9 cellular contexts compared by ENCODE assay signal in the genomic region with DNA sequence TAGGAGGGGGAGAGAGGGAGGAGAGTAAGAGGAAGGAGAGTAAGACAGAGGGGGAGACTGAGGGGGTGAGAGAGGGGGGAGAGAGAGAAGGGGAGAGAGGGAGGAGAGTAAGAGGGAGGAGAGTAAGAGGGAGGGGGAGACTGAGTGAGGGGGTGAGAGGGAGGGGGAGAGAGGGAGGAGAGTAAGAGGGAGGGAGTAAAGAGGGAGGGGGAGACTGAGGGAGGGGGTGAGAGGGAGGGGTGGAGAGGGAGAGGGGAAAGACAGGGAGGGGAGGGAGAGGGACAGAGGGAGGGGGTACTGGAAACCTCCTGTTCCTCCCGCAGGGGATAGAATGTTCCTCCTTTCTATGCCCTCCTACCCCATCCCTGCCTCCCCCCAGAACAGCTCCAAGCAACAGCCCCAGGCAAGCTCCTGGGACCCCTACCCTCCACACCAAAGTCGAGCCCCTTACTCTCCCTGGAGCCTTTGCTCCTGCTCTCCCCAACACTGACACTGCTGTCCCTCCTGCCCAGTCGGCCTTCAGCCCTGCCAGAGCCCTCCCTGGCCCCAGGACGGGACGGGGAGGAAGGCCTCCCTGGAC. TPM values are rescaled to one million over a fixed set of nuclear protein-coding genes. Genes with fewer than 3 reads are reported as not detected.
A peak's percentile ranks its signal among the peaks of the same experiment; 100 is the strongest.
DNase-seq lines count a peak whose midpoint lies in the region; ATAC-seq, FAIRE-seq and TF ChIP-seq lines count a peak whose summit lies in the region.
"Not testable (repeated sequence)": the region's sequence is repeated elsewhere in the genome, so short reads cannot be mapped to it uniquely, and the experiment has no call there.
"Had no signal": no experiment of that assay in that cellular context is flagged by ENCODE, and none has a peak within 500 bp of the region (broad histone marks: within the 10 kb centered on the region; RNA-seq: fewer than 3 reads in every experiment).

No MANE protein-coding gene starts in this region.

- not testable (repeated sequence) for H3K36me3 ChIP-seq in SK-N-MC (ENCODE audit: insufficient read depth, low read length); pancreas

- not testable (repeated sequence) for H3K27me3 Mint-ChIP-seq in CD14-positive monocyte (ENCODE audit: low read depth in 3 of 3); brain

- 17 to 18% methylated on average over 3 to 4 of the region's 5 CpGs for WGBS in pancreas, 2 donors

- peak overlapping the region; percentile 33 for H3K4me3 ChIP-seq in SK-N-MC
- not testable (repeated sequence) for H3K4me3 ChIP-seq in fibroblast of mammary gland (ENCODE audit: control insufficient read depth, low read depth, low read length); pancreas

- H3K27me3 ChIP-seq in pancreas = not testable (repeated sequence)

- intact Hi-C loops in CD14-positive monocyte (cut with micrococcal nuclease); pancreas (cut with DNase I): not testable (repeated sequence)

- H3K27ac ChIP-seq in SK-N-MC = not testable (repeated sequence)
- H3K27ac ChIP-seq in pancreas (peak overlapping the region in 1 of 4 donors; percentile 18), substantia nigra (ENCODE audit: low read depth, low read length, poor library complexity, severe bottlenecking) (peak overlapping the region; percentile 74)

- H3K4me1 ChIP-seq in pancreas = not testable (repeated sequence)

- H3K4me1 Mint-ChIP-seq in CD14-positive monocyte, brain: not testable (repeated sequence)

- FAIRE-seq in pancreas (lab: Jason Lieb, UNC) = not testable (repeated sequence)

- peak; percentile 45 for DNase-seq in CD14-positive monocyte (ENCODE audit: low spot score)
- peak; percentile 8 for DNase-seq in HK-2 (ENCODE audit: unreplicated experiment)
- DNase-seq in SK-N-MC (ENCODE audit: low read depth, low spot score) = peak; percentile 74
- DNase-seq in fibroblast of mammary gland (ENCODE audit: low read depth) = peak; percentile 55
- peak; percentile 60 for DNase-seq in kidney tubule cell (ENCODE audit: low spot score)
- peak in 4 of 6 donors; percentile 5 to 63 (median 30) for DNase-seq in pancreas
- not testable (repeated sequence) for DNase-seq in substantia nigra (lab: John Stamatoyannopoulos, UW)

- H3K27ac Mint-ChIP-seq in CD14-positive monocyte (peak overlapping the region; percentile 73 to 90 (median 83)), brain (peak overlapping the region in 3 of 5 experiments; percentile 77 to 89 (median 88))

- not testable (repeated sequence) for H3K36me3 Mint-ChIP-seq in CD14-positive monocyte, brain

- ATAC-seq in pancreas = peak in 1 of 4 donors; percentile 15

- not testable (repeated sequence) for H3K9ac ChIP-seq in SK-N-MC (ENCODE audit: insufficient read length)

- not testable (repeated sequence) for H3K9me3 Mint-ChIP-seq in CD14-positive monocyte, brain

- not testable (repeated sequence) for TF ChIP-seq CTCF in CD14-positive monocyte (IDR thresholded peaks at IDR 0.05); brain (conservative IDR thresholded peaks at IDR 0.05); fibroblast of mammary gland (conservative IDR thresholded peaks at IDR 0.05; ENCODE audit: control insufficient read depth, insufficient read depth, low read depth, low read length); pancreas (IDR thresholded peaks at IDR 0.05)

- H3K9me3 ChIP-seq in SK-N-MC (ENCODE audit: low read depth, low read length); pancreas: not testable (repeated sequence)

- H3K4me3 Mint-ChIP-seq in CD14-positive monocyte (peak overlapping the region; percentile 58 to 74), brain (peak overlapping the region in 4 of 5 experiments; percentile 33 to 74 (median 68))

RNA-seq across cellular contexts. Expression of gene RASA4B, which starts 4.8 kb away (rescaled TPM):
- polyA plus RNA-seq in CD14-positive monocyte (10 to 100 TPM in 1 of 2 donors, 1 to 10 TPM in 1; 6.3 to 20.1 TPM), brain (ENCODE audit: insufficient read depth, low read depth, low replicate concordance) (48.9 TPM), pancreas (10 to 100 TPM; 39.2 to 93.4 TPM)
- total RNA-seq in pancreas = 10 to 100 TPM in 2 of 6 donors, 1 to 10 TPM in 4; 7.8 to 12.9 (median 8.4) TPM

RNA-seq across cellular contexts. Expression of gene UPK3BL2, which starts 30.8 kb away (rescaled TPM):
- polyA plus RNA-seq in CD14-positive monocyte (under 1 TPM; 0.30 to 0.39 TPM), brain (ENCODE audit: insufficient read depth, low read depth, low replicate concordance) (1.7 TPM), pancreas (10 to 100 TPM; 20.3 to 38.4 TPM)
- total RNA-seq in pancreas = 10 to 100 TPM in 1 of 6 donors, 1 to 10 TPM in 5; 6.0 to 10.9 (median 6.7) TPM

RNA-seq across cellular contexts. Expression of gene POLR2J, which starts 34.0 kb away (rescaled TPM):
- polyA plus RNA-seq in CD14-positive monocyte = 100 to 1,000 TPM in 1 of 2 donors, 10 to 100 TPM in 1; 65.7 to 104 TPM
- polyA plus RNA-seq in brain (ENCODE audit: insufficient read depth, low read depth, low replicate concordance) = 142 TPM
- 10 to 100 TPM; 16.5 to 20.6 (median 17.7) TPM for total RNA-seq in pancreas
- 10 to 100 TPM; 56.3 to 59.8 TPM for polyA plus RNA-seq in pancreas

RNA-seq across cellular contexts. Expression of gene SPDYE2, which starts 38.3 kb away (rescaled TPM):
- polyA plus RNA-seq in CD14-positive monocyte (not detected), brain (ENCODE audit: insufficient read depth, low read depth, low replicate concordance) (not detected), pancreas (under 1 TPM; 0.21 to 0.34 TPM)
- under 1 TPM in 4 of 6 donors, not detected in 2; 0.12 to 0.19 (median 0.13) TPM for total RNA-seq in pancreas
- total RNA-seq: Calu3 had no signal

RNA-seq across cellular contexts. Expression of gene LRWD1, which starts 47.9 kb away (rescaled TPM):
- polyA plus RNA-seq in CD14-positive monocyte = 1 to 10 TPM; 5.4 to 6.1 TPM
- 30.4 TPM for polyA plus RNA-seq in brain (ENCODE audit: insufficient read depth, low read depth, low replicate concordance)
- 1 to 10 TPM; 5.1 to 9.3 (median 7.6) TPM for total RNA-seq in pancreas
- polyA plus RNA-seq in pancreas = 10 to 100 TPM; 12.3 to 18.4 TPM
